Comparison of ENCODE assay signal across 13 cellular contexts in genomic region chr1:220274122-220274855, GRCh38. TPM values are rescaled to one million over a fixed set of nuclear protein-coding genes. Genes with fewer than 3 reads are reported as not detected.
DNase-seq lines count a peak whose midpoint lies in the region; ATAC-seq, FAIRE-seq and TF ChIP-seq lines count a peak whose summit lies in the region.
"Had no signal": no experiment of that assay in that cellular context is flagged by ENCODE, and none has a peak within 500 bp of the region (broad histone marks: within the 10 kb centered on the region; RNA-seq: fewer than 3 reads in every experiment).

No MANE protein-coding gene starts in this region.

- FAIRE-seq in bronchial epithelial cell (lab: Jason Lieb, UNC) = no peak

- no peak overlapping the region for H3K27ac ChIP-seq in mesendoderm (ENCODE audit: low read depth, low read length)
- H3K27ac ChIP-seq: PC-9 had no signal

- H3K18ac ChIP-seq in mesendoderm (ENCODE audit: low read length) = no peak overlapping the region

- H3K9ac ChIP-seq in mesendoderm (ENCODE audit: low read length) = no peak overlapping the region

- no CpG with 5 or more reads among the region's 3 CpGs for WGBS in mesendoderm (ENCODE audit: extremely low coverage, insufficient coverage, low lambda C conversion rate)

- H2BK5ac ChIP-seq in mesendoderm (ENCODE audit: low read length) = no peak overlapping the region

- no peak overlapping the region for H3K4me3 ChIP-seq in bronchial epithelial cell (ENCODE audit: low read depth, low read length)
- H3K4me3 ChIP-seq in mesendoderm (ENCODE audit: low read length) = no peak overlapping the region
- H3K4me3 ChIP-seq: PC-9 had no signal

- H3K4me2 ChIP-seq in mesendoderm (ENCODE audit: low read length) = no peak overlapping the region
- H3K4me2 ChIP-seq: PC-9 had no signal

- no peak overlapping the region for H3K23ac ChIP-seq in mesendoderm (ENCODE audit: low read length)

- H2BK15ac ChIP-seq in mesendoderm (replicated peaks; ENCODE audit: low read depth) = no peak overlapping the region

- H3K27me3 ChIP-seq in bronchial epithelial cell (ENCODE audit: control insufficient read depth, insufficient read depth, low read length) (peaks cover 2% of the 10 kb centered on the region), mesendoderm (ENCODE audit: insufficient read depth, low read length, poor library complexity) (no peaks in the 10 kb centered on the region)

- ATAC-seq in GM21825 (IDR thresholded peaks at IDR 0.05; ENCODE audit: unreplicated experiment) (no peak), GM19351 (IDR thresholded peaks at IDR 0.05; ENCODE audit: unreplicated experiment) (no peak)

- H3K79me2 ChIP-seq in mesendoderm (ENCODE audit: control insufficient read depth, insufficient read depth, low read length) = peaks cover 24% of the 10 kb centered on the region

- peak; percentile 83 for DNase-seq in GF-D8 (lab: John Stamatoyannopoulos, UW)
- DNase-seq in NCI-H460 (ENCODE audit: extremely low read depth, low read depth) = peak; percentile 11
- peak; percentile 13 for DNase-seq in bronchial epithelial cell (ENCODE audit: low read depth)
- DNase-seq in mesendoderm = peak; percentile 35
- no peak for DNase-seq in NOMO-1 treated with DMSO at 0.1 percent for 48 hours (lab: John Stamatoyannopoulos, UW; ENCODE audit: unreplicated experiment)
- no peak for DNase-seq in GM19240 (ENCODE audit: insufficient read length, low spot score)
- DNase-seq: activated naive CD8-positive, alpha-beta T cell treated with anti-CD3 and anti-CD28 coated beads, Interleukin-2, amount 10 ng/mL, durations not matched to agents 7 days and 5 days; CD4-positive, CD25-positive, alpha-beta regulatory T cell; effector CD4-positive, alpha-beta T cell; PC-9; stimulated activated CD4-positive, alpha-beta T cell treated with anti-CD3 and anti-CD28 coated beads, Interleukin-2, amount 100 ng/mL, for 48 hours had no signal

- no peak for TF ChIP-seq CTCF in bronchial epithelial cell (IDR thresholded peaks at IDR 0.05; ENCODE audit: insufficient read depth, low read length, severe bottlenecking)

- peaks cover 10% of the 10 kb centered on the region for H3K4me1 ChIP-seq in mesendoderm (ENCODE audit: control insufficient read depth, low read depth, low read length)

- H3K36me3 ChIP-seq in bronchial epithelial cell (ENCODE audit: control insufficient read depth, insufficient read depth, low read length) (no peaks in the 10 kb centered on the region), mesendoderm (ENCODE audit: control insufficient read depth, insufficient read depth, low read length) (no peaks in the 10 kb centered on the region)

- no peak overlapping the region for H3K56ac ChIP-seq in mesendoderm (ENCODE audit: low read length)

- H4K5ac ChIP-seq in mesendoderm (ENCODE audit: low read length) = no peak overlapping the region

- H3K4ac ChIP-seq in mesendoderm (ENCODE audit: low read depth, low read length) = peak overlapping the region; percentile 62

- no peak overlapping the region for H2BK120ac ChIP-seq in mesendoderm (ENCODE audit: low read depth, low read length)

- H4K8ac ChIP-seq in mesendoderm (ENCODE audit: low read depth, low read length) = no peak overlapping the region

- H3K79me1 ChIP-seq in mesendoderm (ENCODE audit: low read length) = peaks cover 4% of the 10 kb centered on the region

- no peak overlapping the region for H2AK5ac ChIP-seq in mesendoderm (ENCODE audit: low read length)

RNA-seq across cellular contexts. Expression of gene RAB3GAP2, which starts 2.0 kb away (rescaled TPM):
- total RNA-seq in NCI-H460 (2014; rRNA removed; shearing (Covaris generic)) = 37.2 and 43.4 TPM in 2 replicates
- 25.4 and 32.3 TPM in 2 replicates for polyA plus RNA-seq in NCI-H460 (2014; cell fraction: nucleus; rRNA removed)
- total RNA-seq in bronchial epithelial cell = 26.1 and 31.5 TPM in 2 replicates
- 19.2 TPM for polyA plus RNA-seq in mesendoderm (2013, experiment 1 of 2)
- polyA plus RNA-seq in mesendoderm (2013, experiment 2 of 2) = 18.4 TPM

Comparison
In these comparisons a context has a peak if more than half of its experiments do, and no peak if none do; other contexts are left out.
1. DNase-seq: peak in GF-D8 (single experiment), NCI-H460 (single experiment), bronchial epithelial cell (single experiment) and mesendoderm (single experiment); none in NOMO-1 treated with DMSO at 0.1 percent for 48 hours (single experiment) and GM19240 (single experiment).